Comparison of ENCODE assay signal across 28 cellular contexts in the genomic region with DNA sequence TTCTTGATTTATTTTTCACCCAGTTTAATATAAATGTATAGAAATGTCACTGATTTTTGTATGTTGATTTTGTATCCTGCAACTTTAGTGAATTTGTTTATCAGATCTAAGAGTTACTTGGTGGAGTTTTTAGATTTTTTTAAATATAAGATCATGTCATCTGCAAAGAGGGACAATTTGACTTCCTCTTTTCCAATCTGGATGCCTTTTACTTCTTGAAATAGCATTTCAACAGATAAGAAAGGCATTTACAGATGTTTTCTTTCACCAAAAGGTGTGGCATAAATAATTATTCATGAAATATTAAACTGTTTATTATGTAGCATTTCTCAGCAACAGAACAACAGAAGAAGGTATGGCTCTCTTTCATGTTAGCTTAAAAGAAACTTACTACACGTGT.
"Had no signal": no experiment of that assay in that cellular context is flagged by ENCODE, and none has a peak within 500 bp of the region (broad histone marks: within the 10 kb centered on the region; RNA-seq: fewer than 3 reads in every experiment).

No MANE protein-coding gene starts in this region.

- H3K36me3 ChIP-seq: breast epithelium, SJCRH30, WERI-Rb-1 had no signal

- H3K4me3 ChIP-seq: body of pancreas, breast epithelium, coronary artery, SJCRH30, SK-N-MC had no signal

- ATAC-seq: activated CD8-positive, alpha-beta memory T cell treated with anti-CD3 and anti-CD28 coated beads, Interleukin-2, amount 10 ng/mL, durations not matched to agents 7 days and 5 days; activated T-cell treated with anti-CD3 and anti-CD28 coated beads, Interleukin-2, amount 50 U/mL, for 72 hours; activated T-helper 17 cell treated with anti-CD3 and anti-CD28 coated beads, Interleukin-2, amount 50 U/mL, for 72 hours; body of pancreas; Panc1 had no signal

- H3K27me3 ChIP-seq: body of pancreas, breast epithelium, SJCRH30 had no signal

- H3K27ac ChIP-seq: body of pancreas, breast epithelium, coronary artery, SJCRH30, SK-N-MC, WERI-Rb-1 had no signal

- H3K4me1 ChIP-seq: body of pancreas, breast epithelium, SJCRH30 had no signal

- H3K9me3 ChIP-seq: body of pancreas, breast epithelium, SJCRH30 had no signal

- DNase-seq: activated CD4-positive, alpha-beta memory T cell treated with anti-CD3 and anti-CD28 coated beads, Interleukin-2, amount 10 ng/mL, durations not matched to agents 7 days and 5 days; activated CD4-positive, alpha-beta T cell treated with anti-CD3 and anti-CD28 coated beads for 1 hour; activated CD4-positive, alpha-beta T cell treated with anti-CD3 and anti-CD28 coated beads for 48 hours; activated CD4-positive, CD25-positive, alpha-beta regulatory T cell; activated CD8-positive, alpha-beta memory T cell treated with anti-CD3 and anti-CD28 coated beads for 24 hours; activated CD8-positive, alpha-beta memory T cell treated with anti-CD3 and anti-CD28 coated beads, Interleukin-2, amount 10 ng/mL, durations not matched to agents 7 days and 5 days; activated CD8-positive, alpha-beta memory T cell treated with anti-CD3 and anti-CD28 coated beads, Interleukin-2, amount 50 U/mL, for 48 hours; activated effector memory CD4-positive, alpha-beta T cell treated with anti-CD3 and anti-CD28 coated beads, Interleukin-2, amount 50 U/mL, for 16 hours; activated naive CD4-positive, alpha-beta T cell; activated naive CD8-positive, alpha-beta T cell treated with anti-CD3 and anti-CD28 coated beads, Interleukin-2, amount 10 ng/mL, durations not matched to agents 7 days and 5 days; activated T-cell treated with anti-CD3 and anti-CD28 coated beads, Interleukin-2, amount 50 U/mL, for 72 hours; body of pancreas; NCI-H1048; NCI-H1105 treated with DMSO at 0.1 percent for 48 hours; NCI-H1436; NCI-H1694; NCI-H1930; NCI-H2081 treated with DMSO at 0.1 percent for 48 hours; NCI-H226; NCI-H524 treated with DMSO at 0.1 percent for 48 hours; SHP77; SJCRH30; WERI-Rb-1 had no signal
